Comparison of ENCODE assay signal across 13 cellular contexts in the genomic region with DNA sequence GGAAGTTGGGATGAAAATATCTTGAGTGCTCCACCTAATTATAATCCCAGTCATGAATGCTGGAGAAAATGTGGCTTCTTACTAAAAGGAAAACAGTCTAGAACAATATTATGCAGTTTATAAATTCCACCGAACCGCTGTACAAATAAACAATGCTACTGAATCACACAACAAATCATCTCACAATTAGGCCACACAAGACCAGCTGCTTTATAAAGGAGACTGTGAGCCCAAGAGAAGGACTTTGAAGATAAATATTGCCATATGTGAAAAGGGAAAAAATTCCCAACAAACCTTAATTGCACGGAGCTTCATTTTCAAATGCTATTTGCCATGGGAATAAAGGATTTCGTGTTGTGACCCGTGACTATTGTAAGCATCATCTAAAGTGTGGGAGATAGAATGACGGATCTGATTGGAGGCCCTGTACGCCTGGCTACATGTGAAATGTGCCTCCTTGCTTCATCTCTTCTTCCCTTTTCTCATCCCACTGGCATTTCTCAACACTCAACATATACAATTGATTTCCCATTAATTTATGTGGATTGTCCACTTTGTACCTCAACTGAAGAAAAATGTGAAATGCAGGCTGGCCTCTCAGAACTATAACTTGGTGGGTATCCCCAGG.
DNase-seq lines count a peak whose midpoint lies in the region; ATAC-seq and TF ChIP-seq lines count a peak whose summit lies in the region.
"Had no signal": no experiment of that assay in that cellular context is flagged by ENCODE, and none has a peak within 500 bp of the region (broad histone marks: within the 10 kb centered on the region; RNA-seq: fewer than 3 reads in every experiment).

No MANE protein-coding gene starts in this region.

- H3K4me1 ChIP-seq in right lobe of liver, result no peaks in the 10 kb centered on the region

- peak; percentile 74 for DNase-seq in AG04449 (ENCODE audit: low read depth, low spot score)
- DNase-seq in H4 (ENCODE audit: low spot score), result peak; percentile 93
- peak; percentile 76 for DNase-seq in astrocyte of the spinal cord (ENCODE audit: low read depth, low spot score)
- DNase-seq in myocyte (ENCODE audit: low read depth), result peak; percentile 77
- no peak for DNase-seq in posterior vena cava (ENCODE audit: low spot score)
- DNase-seq in T-helper 2 cell, result no peak
- no peak for DNase-seq in right lobe of liver
- DNase-seq: activated gamma-delta T cell, DMS153, NCI-H2171 treated with DMSO at 0.1 percent for 48 hours had no signal

- TF ChIP-seq CTCF in AG04449 (IDR thresholded peaks at IDR 0.05; ENCODE audit: insufficient read depth, low read length, missing control alignments) (no peak), astrocyte of the spinal cord (IDR thresholded peaks at IDR 0.05; ENCODE audit: low read depth, low read length) (no peak), right lobe of liver (IDR thresholded peaks at IDR 0.05) (no peak)

- CTCF ChIA-PET in AG04449 (lab: Yijun Ruan, JAX), result no interaction called here

- H3K36me3 ChIP-seq in right lobe of liver, result no peaks in the 10 kb centered on the region

- in situ Hi-C loops in astrocyte of the spinal cord (cut with HindIII; ENCODE audit: low sequenced_read_pairs), result no loop called here

- intact Hi-C loops in posterior vena cava (cut with DNase I), result loop anchor here in 1 of 2 donors (10.0 kb wide), 1 partner anchor 122 kb away; a partner anchor contains a TSS
- intact Hi-C loops in right lobe of liver (cut with DNase I), result no loop called here

- TF ChIP-seq POLR2A in right lobe of liver (IDR thresholded peaks at IDR 0.05), result no peak

- WGBS in right lobe of liver (ENCODE audit: insufficient coverage, low coverage, low lambda C conversion rate, missing lambda C conversion rate), result 76% methylated on average over 7 of the region's 7 CpGs

- no peak overlapping the region for H3K27ac ChIP-seq in right lobe of liver
- H3K27ac ChIP-seq: VCaP had no signal

- H3K4me3 ChIP-seq in AG04449 (ENCODE audit: low read depth, low read length), result no peak overlapping the region
- H3K4me3 ChIP-seq in astrocyte of the spinal cord (ENCODE audit: low read depth, low read length), result no peak overlapping the region
- no peak overlapping the region for H3K4me3 ChIP-seq in right lobe of liver
- H3K4me3 ChIP-seq: GM12878 had no signal

- no peaks in the 10 kb centered on the region for H3K27me3 ChIP-seq in right lobe of liver

- POLR2A ChIA-PET in AG04449 (lab: Yijun Ruan, JAX), result interaction anchor here (0.7 to 1.5 kb wide), 3 partner anchors 9 to 122 kb away, joined by 3 to 6 read pairs (median 5); a partner anchor contains a TSS

- no peaks in the 10 kb centered on the region for H3K9me3 ChIP-seq in right lobe of liver

- ATAC-seq in HG03159 (IDR thresholded peaks at IDR 0.05; ENCODE audit: unreplicated experiment) (no peak), right lobe of liver (no peak)
- ATAC-seq: GM12878 had no signal

Comparison
In these comparisons a context has a peak if more than half of its experiments do, and no peak if none do; other contexts are left out.
1. DNase-seq: peak in AG04449 (single experiment), H4 (single experiment), astrocyte of the spinal cord (single experiment) and myocyte (single experiment); none in posterior vena cava (single experiment), T-helper 2 cell (0 of 5) and right lobe of liver (0 of 3).